Comparison of ENCODE assay signal across 26 cellular contexts in the genomic region with DNA sequence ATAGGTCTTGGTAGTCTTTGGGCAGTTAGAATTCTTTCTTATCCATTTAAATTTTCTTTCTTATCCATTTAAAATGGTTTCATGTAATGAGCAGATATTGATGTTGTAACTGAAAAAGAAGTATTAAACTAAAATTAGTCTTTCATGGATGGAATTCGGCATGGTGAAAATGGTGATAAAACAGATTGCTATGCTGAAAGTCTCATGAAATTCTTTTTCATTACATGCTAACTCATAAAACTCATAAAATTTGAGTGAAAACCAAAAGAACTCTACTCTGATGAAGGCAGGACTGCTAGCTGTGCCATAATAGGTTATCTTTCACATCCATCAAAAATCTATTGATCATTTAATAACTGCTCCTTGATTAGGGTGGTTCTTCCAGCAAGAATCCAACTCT. TPM values are rescaled to one million over a fixed set of nuclear protein-coding genes. Genes with fewer than 3 reads are reported as not detected.
DNase-seq lines count a peak whose midpoint lies in the region; ATAC-seq and FAIRE-seq lines count a peak whose summit lies in the region.
"Had no signal": no experiment of that assay in that cellular context is flagged by ENCODE, and none has a peak within 500 bp of the region (broad histone marks: within the 10 kb centered on the region; RNA-seq: fewer than 3 reads in every experiment).

No MANE protein-coding gene starts in this region.

- H3K27ac Mint-ChIP-seq in activated naive CD8-positive, alpha-beta T cell: peak overlapping the region; percentile 100
- no peak overlapping the region for H3K27ac Mint-ChIP-seq in activated naive CD8-positive, alpha-beta T cell treated with anti-CD3 and anti-CD28 coated beads for 36 hours
- H3K27ac Mint-ChIP-seq in activated T-helper 17 cell treated with anti-CD3 and anti-CD28 coated beads, Interleukin-2, amount 50 U/mL, for 72 hours: peak overlapping the region; percentile 68
- no peak overlapping the region for H3K27ac Mint-ChIP-seq in stimulated activated effector memory CD8-positive, alpha-beta T cell treated with anti-CD3 and anti-CD28 coated beads, Interleukin-12 subunit alpha, Interleukin-12 subunit beta, amount 100 ng/mL, for 72 hours
- H3K27ac Mint-ChIP-seq: memory B cell had no signal

- H3K27me3 Mint-ChIP-seq in activated naive CD8-positive, alpha-beta T cell: no peaks in the 10 kb centered on the region
- H3K27me3 Mint-ChIP-seq in activated naive CD8-positive, alpha-beta T cell treated with anti-CD3 and anti-CD28 coated beads for 36 hours: no peaks in the 10 kb centered on the region
- no peaks in the 10 kb centered on the region for H3K27me3 Mint-ChIP-seq in activated T-helper 17 cell treated with anti-CD3 and anti-CD28 coated beads, Interleukin-2, amount 50 U/mL, for 72 hours
- H3K27me3 Mint-ChIP-seq: memory B cell had no signal

- peaks cover 4% of the 10 kb centered on the region for H3K9me3 Mint-ChIP-seq in activated naive CD8-positive, alpha-beta T cell (ENCODE audit: low read depth)
- peaks cover 2% of the 10 kb centered on the region for H3K9me3 Mint-ChIP-seq in activated naive CD8-positive, alpha-beta T cell treated with anti-CD3 and anti-CD28 coated beads for 36 hours
- H3K9me3 Mint-ChIP-seq in activated T-helper 17 cell treated with anti-CD3 and anti-CD28 coated beads, Interleukin-2, amount 50 U/mL, for 72 hours: no peaks in the 10 kb centered on the region
- H3K9me3 Mint-ChIP-seq in stimulated activated effector memory CD8-positive, alpha-beta T cell treated with anti-CD3 and anti-CD28 coated beads, Interleukin-12 subunit alpha, Interleukin-12 subunit beta, amount 100 ng/mL, for 72 hours: peaks cover 6% of the 10 kb centered on the region
- H3K9me3 Mint-ChIP-seq: memory B cell had no signal

- no peak for ATAC-seq in activated T-helper 17 cell treated with anti-CD3 and anti-CD28 coated beads, Interleukin-2, amount 50 U/mL, for 72 hours (replicated peaks)
- no peak for ATAC-seq in stimulated activated effector memory CD8-positive, alpha-beta T cell treated with anti-CD3 and anti-CD28 coated beads, Interleukin-12 subunit alpha, Interleukin-12 subunit beta, amount 100 ng/mL, for 72 hours
- no peak for ATAC-seq in HG03457 (IDR thresholded peaks at IDR 0.05; ENCODE audit: unreplicated experiment)
- ATAC-seq: gastrocnemius medialis, left colon had no signal

- no peak for DNase-seq in activated naive CD8-positive, alpha-beta T cell treated with anti-CD3 and anti-CD28 coated beads for 36 hours
- DNase-seq in GM19239 (ENCODE audit: insufficient read length, low spot score): no peak
- DNase-seq in stimulated activated effector memory CD8-positive, alpha-beta T cell treated with anti-CD3 and anti-CD28 coated beads, Interleukin-12 subunit alpha, Interleukin-12 subunit beta, amount 100 ng/mL, for 72 hours (ENCODE audit: low spot score in 2 of 2): no peak
- DNase-seq in NCI-H226: no peak
- no peak for DNase-seq in NCI-H510A (lab: John Stamatoyannopoulos, UW)
- DNase-seq: activated CD4-positive, alpha-beta T cell treated with anti-CD3 and anti-CD28 coated beads for 4 hours; activated gamma-delta T cell treated with Interleukin-2 at 50 U/mL for 16 hours; anterior cingulate cortex; esophagus squamous epithelium; gastrocnemius medialis; GOT3; KG1; left colon; MM.1S; NCI-H1417; NCI-H524; retina; SHP77; transverse colon had no signal

- peak; percentile 72 for FAIRE-seq in GM19239 (lab: Jason Lieb, UNC)
- FAIRE-seq: G401.6 had no signal

- H3K4me3 Mint-ChIP-seq in activated naive CD8-positive, alpha-beta T cell: peak overlapping the region; percentile 84
- H3K4me3 Mint-ChIP-seq in activated naive CD8-positive, alpha-beta T cell treated with anti-CD3 and anti-CD28 coated beads for 36 hours: no peak overlapping the region
- H3K4me3 Mint-ChIP-seq in activated T-helper 17 cell treated with anti-CD3 and anti-CD28 coated beads, Interleukin-2, amount 50 U/mL, for 72 hours: no peak overlapping the region
- peak overlapping the region; percentile 61 for H3K4me3 Mint-ChIP-seq in stimulated activated effector memory CD8-positive, alpha-beta T cell treated with anti-CD3 and anti-CD28 coated beads, Interleukin-12 subunit alpha, Interleukin-12 subunit beta, amount 100 ng/mL, for 72 hours
- H3K4me3 Mint-ChIP-seq: CD14-positive monocyte, memory B cell had no signal

- H3K4me1 Mint-ChIP-seq in activated naive CD8-positive, alpha-beta T cell (ENCODE audit: low read depth): peaks cover 72% of the 10 kb centered on the region
- H3K4me1 Mint-ChIP-seq in activated naive CD8-positive, alpha-beta T cell treated with anti-CD3 and anti-CD28 coated beads for 36 hours: peaks cover 67% of the 10 kb centered on the region
- H3K4me1 Mint-ChIP-seq in activated T-helper 17 cell treated with anti-CD3 and anti-CD28 coated beads, Interleukin-2, amount 50 U/mL, for 72 hours: peaks cover 24% of the 10 kb centered on the region
- peaks cover 61% of the 10 kb centered on the region for H3K4me1 Mint-ChIP-seq in stimulated activated effector memory CD8-positive, alpha-beta T cell treated with anti-CD3 and anti-CD28 coated beads, Interleukin-12 subunit alpha, Interleukin-12 subunit beta, amount 100 ng/mL, for 72 hours

- peaks cover 2% of the 10 kb centered on the region for H3K36me3 Mint-ChIP-seq in activated naive CD8-positive, alpha-beta T cell
- peaks cover 3% of the 10 kb centered on the region for H3K36me3 Mint-ChIP-seq in activated naive CD8-positive, alpha-beta T cell treated with anti-CD3 and anti-CD28 coated beads for 36 hours
- H3K36me3 Mint-ChIP-seq in activated T-helper 17 cell treated with anti-CD3 and anti-CD28 coated beads, Interleukin-2, amount 50 U/mL, for 72 hours (ENCODE audit: low read depth): peaks cover 14% of the 10 kb centered on the region
- peaks cover 18% of the 10 kb centered on the region for H3K36me3 Mint-ChIP-seq in stimulated activated effector memory CD8-positive, alpha-beta T cell treated with anti-CD3 and anti-CD28 coated beads, Interleukin-12 subunit alpha, Interleukin-12 subunit beta, amount 100 ng/mL, for 72 hours
- H3K36me3 Mint-ChIP-seq: CD14-positive monocyte, memory B cell had no signal

RNA-seq across cellular contexts. Expression of gene CD96, which starts 3.9 kb away (rescaled TPM):
- 10 to 100 TPM; 70.3 to 74.8 TPM for total RNA-seq in activated naive CD8-positive, alpha-beta T cell treated with anti-CD3 and anti-CD28 coated beads for 36 hours
- 100 to 1,000 TPM in 1 of 2 donors, 10 to 100 TPM in 1; 67.6 to 107 TPM for total RNA-seq in activated T-helper 17 cell treated with anti-CD3 and anti-CD28 coated beads, Interleukin-2, amount 50 U/mL, for 72 hours

RNA-seq across cellular contexts. Expression of gene ZBED2, which starts 57.0 kb away (rescaled TPM):
- 100 to 1,000 TPM; 122 to 123 TPM for total RNA-seq in activated naive CD8-positive, alpha-beta T cell treated with anti-CD3 and anti-CD28 coated beads for 36 hours
- 100 to 1,000 TPM; 429 to 664 TPM for total RNA-seq in activated T-helper 17 cell treated with anti-CD3 and anti-CD28 coated beads, Interleukin-2, amount 50 U/mL, for 72 hours
- total RNA-seq: cardiac septum, gastrocnemius medialis, left colon, transverse colon had no signal

Comparison
In these comparisons a context has a peak if more than half of its experiments do, and no peak if none do; other contexts are left out.
1. H3K27ac Mint-ChIP-seq: peak in activated naive CD8-positive, alpha-beta T cell (single experiment) and activated T-helper 17 cell treated with anti-CD3 and anti-CD28 coated beads, Interleukin-2, amount 50 U/mL, for 72 hours (single experiment); none in activated naive CD8-positive, alpha-beta T cell treated with anti-CD3 and anti-CD28 coated beads for 36 hours (single experiment) and stimulated activated effector memory CD8-positive, alpha-beta T cell treated with anti-CD3 and anti-CD28 coated beads, Interleukin-12 subunit alpha, Interleukin-12 subunit beta, amount 100 ng/mL, for 72 hours (single experiment).
2. H3K4me3 Mint-ChIP-seq: peak in activated naive CD8-positive, alpha-beta T cell (single experiment) and stimulated activated effector memory CD8-positive, alpha-beta T cell treated with anti-CD3 and anti-CD28 coated beads, Interleukin-12 subunit alpha, Interleukin-12 subunit beta, amount 100 ng/mL, for 72 hours (single experiment); none in activated naive CD8-positive, alpha-beta T cell treated with anti-CD3 and anti-CD28 coated beads for 36 hours (single experiment) and activated T-helper 17 cell treated with anti-CD3 and anti-CD28 coated beads, Interleukin-2, amount 50 U/mL, for 72 hours (single experiment).